ENCODE assay signal across 8 cellular contexts in the genomic region with DNA sequence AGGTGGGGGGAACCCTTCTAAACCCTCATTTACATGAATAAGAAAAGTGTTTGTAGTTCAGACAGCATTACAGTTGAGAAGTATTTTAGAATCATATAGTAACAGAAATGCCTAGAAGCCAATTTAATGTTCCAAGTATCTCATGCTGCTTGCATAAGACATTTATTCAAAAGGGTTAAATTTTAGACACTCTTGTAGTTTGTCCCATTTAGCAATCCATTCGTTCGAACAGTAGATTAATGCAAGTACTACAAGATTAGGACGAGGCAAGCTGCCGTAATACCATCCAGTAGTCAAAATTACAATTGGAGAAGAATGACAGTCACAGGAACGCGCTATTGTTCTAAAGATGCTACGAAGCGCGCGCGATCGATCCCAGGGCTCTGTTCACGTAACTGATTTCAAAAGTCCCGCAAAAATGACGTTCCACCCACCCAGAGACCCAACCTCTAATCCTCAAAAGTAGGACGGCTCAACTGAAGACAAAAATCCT. TPM values are rescaled to one million over a fixed set of nuclear protein-coding genes. Genes with fewer than 3 reads are reported as not detected.
DNase-seq lines count a peak whose midpoint lies in the region; ATAC-seq and TF ChIP-seq lines count a peak whose summit lies in the region.

No MANE protein-coding gene starts in this region.

- H3K4me1 ChIP-seq in BE2C = no peaks in the 10 kb centered on the region; the same call in 1 of the 2 replicates

- H3K36me3 Mint-ChIP-seq in neural crest cell (ENCODE audit: low read depth) = no peaks in the 10 kb centered on the region

- H3K27ac Mint-ChIP-seq in neural crest cell (ENCODE audit: unreplicated experiment) = peak overlapping the region; percentile 99

- POLR2A ChIA-PET in HEK293T (lab: Yijun Ruan, JAX) = interaction anchor here (0.9 to 1.7 kb wide), 6 partner anchors 15 to 778 kb away, joined by 3 to 8 read pairs (median 3); a partner anchor contains a TSS

- DNase-seq in BE2C (no peak), RKO (ENCODE audit: low spot score) (peak; percentile 63), epithelial cell of prostate (ENCODE audit: low read depth, low spot score) (no peak), neural crest cell (ENCODE audit: low read depth, low spot score) (no peak), HEK293T (ENCODE audit: extremely low spot score) (no peak), RPMI8226 (no peak)

- peak overlapping the region; percentile 71 for H3K4me3 ChIP-seq in BE2C (ENCODE audit: low read depth, low read length)

- H3K4me3 Mint-ChIP-seq in neural crest cell = peak overlapping the region; percentile 96

- H3K27ac ChIP-seq in epithelial cell of prostate = peak overlapping the region; percentile 76

- TF ChIP-seq CTCF in BE2C (IDR thresholded peaks at IDR 0.05; ENCODE audit: low read depth, low read length) (no peak), neural crest cell (conservative IDR thresholded peaks at IDR 0.05) (no peak)

- H3K36me3 ChIP-seq in BE2C = peaks cover 9% of the 10 kb centered on the region

- ATAC-seq in GM19351 (IDR thresholded peaks at IDR 0.05; ENCODE audit: unreplicated experiment) = peak; percentile 49
- peak; percentile 46 for ATAC-seq in HG03432 (IDR thresholded peaks at IDR 0.05; ENCODE audit: unreplicated experiment)

- H3K27me3 Mint-ChIP-seq in neural crest cell (ENCODE audit: low read depth) = no peaks in the 10 kb centered on the region

- H3K9me3 Mint-ChIP-seq in neural crest cell = no peaks in the 10 kb centered on the region

- no peaks in the 10 kb centered on the region for H3K9me3 ChIP-seq in BE2C

- H3K27me3 ChIP-seq in BE2C = no peaks in the 10 kb centered on the region

- CTCF ChIA-PET in HEK293T (lab: Yijun Ruan, JAX) = interaction anchor here (0.8 kb wide), 1 partner anchor 410 kb away, joined by 3 read pairs; no protein-coding TSS in a partner anchor

- peaks cover 22% of the 10 kb centered on the region for H3K4me1 Mint-ChIP-seq in neural crest cell

TF ChIP-seq in HEK293T, 16 proteins besides CTCF, POLR2A, EP300 and RAD21:
- TF ChIP-seq SP1 (IDR thresholded peaks at IDR 0.05) = no peak
- no peak for TF ChIP-seq TARDBP (IDR thresholded peaks at IDR 0.05)
- TF ChIP-seq L3MBTL2 (conservative IDR thresholded peaks at IDR 0.05) = no peak
- no peak for TF ChIP-seq ARNT (IDR thresholded peaks at IDR 0.05)
- no peak for TF ChIP-seq NFRKB (IDR thresholded peaks at IDR 0.05)
- no peak for TF ChIP-seq FOXA1 (IDR thresholded peaks at IDR 0.05)
- TF ChIP-seq ELF4 (IDR thresholded peaks at IDR 0.05) = no peak
- no peak for TF ChIP-seq FOXK2 (IDR thresholded peaks at IDR 0.05)
- TF ChIP-seq, protein P1, sequence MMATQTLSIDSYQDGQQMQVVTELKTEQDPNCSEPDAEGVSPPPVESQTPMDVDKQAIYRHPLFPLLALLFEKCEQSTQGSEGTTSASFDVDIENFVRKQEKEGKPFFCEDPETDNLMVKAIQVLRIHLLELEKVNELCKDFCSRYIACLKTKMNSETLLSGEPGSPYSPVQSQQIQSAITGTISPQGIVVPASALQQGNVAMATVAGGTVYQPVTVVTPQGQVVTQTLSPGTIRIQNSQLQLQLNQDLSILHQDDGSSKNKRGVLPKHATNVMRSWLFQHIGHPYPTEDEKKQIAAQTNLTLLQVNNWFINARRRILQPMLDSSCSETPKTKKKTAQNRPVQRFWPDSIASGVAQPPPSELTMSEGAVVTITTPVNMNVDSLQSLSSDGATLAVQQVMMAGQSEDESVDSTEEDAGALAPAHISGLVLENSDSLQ (IDR thresholded peaks at IDR 0.05) = no peak
- no peak for TF ChIP-seq CTBP1 (IDR thresholded peaks at IDR 0.05; ENCODE audit: borderline replicate concordance)
- no peak for TF ChIP-seq SUZ12 (IDR thresholded peaks at IDR 0.05)
- no peak for TF ChIP-seq HDGF (IDR thresholded peaks at IDR 0.05; ENCODE audit: borderline replicate concordance)
- TF ChIP-seq BHLHE40 (IDR thresholded peaks at IDR 0.05; ENCODE audit: borderline replicate concordance) = no peak
TF ChIP-seq in HEK293T: peak in this region for 0.

RNA-seq across cellular contexts. Expression of a gene that starts 1.2 kb away (rescaled TPM):
- polyA plus RNA-seq in BE2C (2012; ENCODE audit: insufficient read depth, insufficient read length, low read depth) = 15.5 TPM
- 67.5 and 67.8 TPM in 2 replicates for total RNA-seq in neural crest cell

RNA-seq across cellular contexts. Expression of a gene that starts 56.3 kb away (rescaled TPM):
- polyA plus RNA-seq in BE2C (2012; ENCODE audit: insufficient read depth, insufficient read length, low read depth) = not detected
- 0.18 and 0.19 TPM in 2 replicates for total RNA-seq in neural crest cell
